Comparison of ENCODE assay signal across 24 cellular contexts in genomic region chr7:37215524-37215923, GRCh38.
DNase-seq lines count a peak whose midpoint lies in the region; ATAC-seq and TF ChIP-seq lines count a peak whose summit lies in the region.
"Had no signal": no experiment of that assay in that cellular context is flagged by ENCODE, and none has a peak within 500 bp of the region (broad histone marks: within the 10 kb centered on the region; RNA-seq: fewer than 3 reads in every experiment).

No MANE protein-coding gene starts in this region.

- intact Hi-C loops in activated B cell treated with CpG ODN at 0.5 μM for 24 hours (cut with micrococcal nuclease): no loop called here

- H3K9me3 Mint-ChIP-seq in stimulated activated naive CD8-positive, alpha-beta T cell treated with anti-CD3 and anti-CD28 coated beads, Interleukin-15, Interleukin-2, amounts not matched to agents 100 ng/mL and 50 ng/mL, for 24 hours: no peaks in the 10 kb centered on the region
- no peaks in the 10 kb centered on the region for H3K9me3 Mint-ChIP-seq in stimulated activated naive CD8-positive, alpha-beta T cell treated with anti-CD3 and anti-CD28 coated beads, Interleukin-15, amount 100 ng/mL, for 72 hours
- H3K9me3 Mint-ChIP-seq in activated B cell treated with CpG ODN at 0.5 μM for 24 hours (no peaks in the 10 kb centered on the region), naive B cell (no peaks in the 10 kb centered on the region), mesothelial cell of epicardium (no peaks in the 10 kb centered on the region)
- H3K9me3 Mint-ChIP-seq: activated naive CD8-positive, alpha-beta T cell treated with anti-CD3 and anti-CD28 coated beads, Interleukin-2, amount 10 ng/mL, durations not matched to agents 7 days and 5 days; natural killer cell; type B pancreatic cell had no signal

- DNase-seq in stimulated activated naive CD8-positive, alpha-beta T cell treated with anti-CD3 and anti-CD28 coated beads, Interleukin-15, amount 100 ng/mL, for 72 hours: no peak
- DNase-seq in activated B cell treated with CpG ODN at 0.5 μM for 24 hours: no peak
- DNase-seq in naive B cell: no peak
- no peak for DNase-seq in NCI-H1105 (lab: John Stamatoyannopoulos, UW)
- DNase-seq in mesothelial cell of epicardium (ENCODE audit: low spot score in 2 of 2, unreplicated experiment in 2 of 2): no peak
- DNase-seq: activated CD8-positive, alpha-beta memory T cell treated with anti-CD3 and anti-CD28 coated beads for 24 hours; activated naive CD8-positive, alpha-beta T cell treated with anti-CD3 and anti-CD28 coated beads, Interleukin-2, amount 10 ng/mL, durations not matched to agents 7 days and 5 days; activated T-cell treated with anti-CD3 and anti-CD28 coated beads, Interleukin-2, amount 50 U/mL, for 48 hours; Calu3; caudate nucleus; dermis blood vessel endothelial cell; DND-41; hypothalamus; KG1; natural killer cell; NCI-H1436 treated with DMSO at 0.1 percent for 48 hours; NCI-H2107; NCI-H748 treated with DMSO at 0.1 percent for 48 hours; SJCRH30; stimulated activated CD8-positive, alpha-beta memory T cell treated with anti-CD3 and anti-CD28 coated beads, Interleukin-4, amount 100 ng/mL, for 48 hours had no signal

- TF ChIP-seq CTCF in activated B cell treated with CpG ODN at 0.5 μM for 24 hours (IDR thresholded peaks at IDR 0.05) (no peak), mesothelial cell of epicardium (IDR thresholded peaks at IDR 0.05; ENCODE audit: unreplicated experiment) (no peak)

- POLR2A ChIA-PET in activated B cell treated with CpG ODN at 0.5 μM for 24 hours (lab: Charles Lee): no interaction called here

- no peak for ATAC-seq in stimulated activated naive CD8-positive, alpha-beta T cell treated with anti-CD3 and anti-CD28 coated beads, Interleukin-15, amount 100 ng/mL, for 72 hours
- no peak for ATAC-seq in activated B cell treated with CpG ODN at 0.5 μM for 24 hours (ENCODE audit: low read depth)
- ATAC-seq in naive B cell (ENCODE audit: low read depth in 2 of 2): no peak
- ATAC-seq in GM18873 (IDR thresholded peaks at IDR 0.05; ENCODE audit: low FRiP score, unreplicated experiment): no peak
- ATAC-seq: HCT116, natural killer cell had no signal

- no peaks in the 10 kb centered on the region for H3K27me3 Mint-ChIP-seq in stimulated activated naive CD8-positive, alpha-beta T cell treated with anti-CD3 and anti-CD28 coated beads, Interleukin-15, Interleukin-2, amounts not matched to agents 100 ng/mL and 50 ng/mL, for 24 hours
- no peaks in the 10 kb centered on the region for H3K27me3 Mint-ChIP-seq in stimulated activated naive CD8-positive, alpha-beta T cell treated with anti-CD3 and anti-CD28 coated beads, Interleukin-15, amount 100 ng/mL, for 72 hours
- H3K27me3 Mint-ChIP-seq in activated B cell treated with CpG ODN at 0.5 μM for 24 hours (no peaks in the 10 kb centered on the region), naive B cell (no peaks in the 10 kb centered on the region), mesothelial cell of epicardium (ENCODE audit: low read depth) (no peaks in the 10 kb centered on the region)
- H3K27me3 Mint-ChIP-seq: activated naive CD8-positive, alpha-beta T cell treated with anti-CD3 and anti-CD28 coated beads, Interleukin-2, amount 10 ng/mL, durations not matched to agents 7 days and 5 days; type B pancreatic cell had no signal

- H3K4me1 Mint-ChIP-seq in stimulated activated naive CD8-positive, alpha-beta T cell treated with anti-CD3 and anti-CD28 coated beads, Interleukin-15, Interleukin-2, amounts not matched to agents 100 ng/mL and 50 ng/mL, for 24 hours (ENCODE audit: low read depth): peaks cover 10% of the 10 kb centered on the region
- H3K4me1 Mint-ChIP-seq in stimulated activated naive CD8-positive, alpha-beta T cell treated with anti-CD3 and anti-CD28 coated beads, Interleukin-15, amount 100 ng/mL, for 72 hours: peaks cover 19% of the 10 kb centered on the region
- H3K4me1 Mint-ChIP-seq in activated B cell treated with CpG ODN at 0.5 μM for 24 hours (peaks cover 4% of the 10 kb centered on the region), naive B cell (peaks cover 9 to 18% (median 11%) of the 10 kb centered on the region in 3 donors), mesothelial cell of epicardium (peaks cover 30% of the 10 kb centered on the region)

- H3K27ac Mint-ChIP-seq in stimulated activated naive CD8-positive, alpha-beta T cell treated with anti-CD3 and anti-CD28 coated beads, Interleukin-15, Interleukin-2, amounts not matched to agents 100 ng/mL and 50 ng/mL, for 24 hours: peak overlapping the region; percentile 13
- peak overlapping the region in 1 of 2 donors; percentile 15 for H3K27ac Mint-ChIP-seq in stimulated activated naive CD8-positive, alpha-beta T cell treated with anti-CD3 and anti-CD28 coated beads, Interleukin-15, amount 100 ng/mL, for 72 hours
- H3K27ac Mint-ChIP-seq in activated B cell treated with CpG ODN at 0.5 μM for 24 hours (peak overlapping the region; percentile 38), naive B cell (peak overlapping the region in 4 of 6 donors; percentile 39 to 87 (median 68)), mesothelial cell of epicardium (no peak overlapping the region)
- H3K27ac Mint-ChIP-seq: activated naive CD8-positive, alpha-beta T cell treated with anti-CD3 and anti-CD28 coated beads, Interleukin-2, amount 10 ng/mL, durations not matched to agents 7 days and 5 days; type B pancreatic cell had no signal

- peaks cover 63% of the 10 kb centered on the region for H3K36me3 Mint-ChIP-seq in stimulated activated naive CD8-positive, alpha-beta T cell treated with anti-CD3 and anti-CD28 coated beads, Interleukin-15, Interleukin-2, amounts not matched to agents 100 ng/mL and 50 ng/mL, for 24 hours (ENCODE audit: low read depth)
- peaks cover 74% of the 10 kb centered on the region for H3K36me3 Mint-ChIP-seq in activated B cell treated with CpG ODN at 0.5 μM for 24 hours (ENCODE audit: low read depth)
- peaks cover 24 to 26% of the 10 kb centered on the region in 2 donors for H3K36me3 Mint-ChIP-seq in naive B cell
- H3K36me3 Mint-ChIP-seq in mesothelial cell of epicardium: no peaks in the 10 kb centered on the region
- H3K36me3 Mint-ChIP-seq: type B pancreatic cell had no signal

- CTCF ChIA-PET in activated B cell treated with CpG ODN at 0.5 μM for 24 hours (lab: Charles Lee): interaction anchor here (1.0 to 1.5 kb wide), 3 partner anchors 15 to 280 kb away, joined by 3 to 6 read pairs (median 3); no protein-coding TSS in a partner anchor

- no peak overlapping the region for H3K4me3 Mint-ChIP-seq in stimulated activated naive CD8-positive, alpha-beta T cell treated with anti-CD3 and anti-CD28 coated beads, Interleukin-15, Interleukin-2, amounts not matched to agents 100 ng/mL and 50 ng/mL, for 24 hours
- no peak overlapping the region for H3K4me3 Mint-ChIP-seq in stimulated activated naive CD8-positive, alpha-beta T cell treated with anti-CD3 and anti-CD28 coated beads, Interleukin-15, amount 100 ng/mL, for 72 hours
- H3K4me3 Mint-ChIP-seq in activated B cell treated with CpG ODN at 0.5 μM for 24 hours (no peak overlapping the region), naive B cell (no peak overlapping the region), mesothelial cell of epicardium (no peak overlapping the region)
- H3K4me3 Mint-ChIP-seq: activated naive CD8-positive, alpha-beta T cell treated with anti-CD3 and anti-CD28 coated beads, Interleukin-2, amount 10 ng/mL, durations not matched to agents 7 days and 5 days; natural killer cell; type B pancreatic cell had no signal
